8 cellular contexts compared by ENCODE assay signal in the genomic region with DNA sequence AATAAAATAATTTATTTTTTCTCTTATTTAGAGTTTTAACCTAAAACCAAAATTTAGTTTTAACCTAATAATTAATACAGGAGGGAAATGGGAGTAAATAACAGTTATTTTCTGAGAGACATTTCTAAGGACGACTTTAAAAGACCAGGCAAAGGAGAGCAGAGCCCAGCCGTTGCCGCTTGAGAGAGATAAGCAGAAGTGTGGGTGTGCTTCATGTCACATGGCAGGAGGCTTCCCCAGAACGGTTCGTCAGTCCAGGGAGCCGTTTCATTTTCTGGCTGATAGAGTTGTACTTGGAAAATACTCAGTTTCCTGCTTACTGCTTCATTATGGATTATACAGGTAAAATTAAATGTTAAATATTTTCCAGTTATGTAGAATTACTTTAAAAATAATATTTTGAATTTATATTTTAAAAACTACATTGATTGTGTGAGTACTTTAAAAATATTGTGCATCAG.
DNase-seq lines count a peak whose midpoint lies in the region; ATAC-seq lines count a peak whose summit lies in the region.

No MANE protein-coding gene starts in this region.

- H3K27ac ChIP-seq in right cardiac atrium (ENCODE audit: low read length) = no peak overlapping the region

- H3K4me1 ChIP-seq in right cardiac atrium (ENCODE audit: control insufficient read depth, insufficient read depth, low read length) = peaks cover 6% of the 10 kb centered on the region

- WGBS in right cardiac atrium = 1% methylated on average over 6 of the region's 6 CpGs

- no peaks in the 10 kb centered on the region for H3K9me3 ChIP-seq in right cardiac atrium (ENCODE audit: control insufficient read depth, low read length)

- DNase-seq in G401 (ENCODE audit: low spot score) (peak; percentile 73), LoVo (ENCODE audit: low spot score) (peak; percentile 76), right cardiac atrium (peak; percentile 53 to 74 (median 68)), 8988T (no peak), D341Med (ENCODE audit: low spot score) (no peak)
- DNase-seq in activated CD4-positive, alpha-beta T cell treated with anti-CD3 and anti-CD28 coated beads, Interleukin-2, amount 50 U/mL, for 48 hours = peak; percentile 23 to 35
- DNase-seq in stimulated activated CD8-positive, alpha-beta memory T cell treated with anti-CD3 and anti-CD28 coated beads, Interleukin-4, amount 100 ng/mL, for 48 hours = peak; percentile 42

- H3K4me3 ChIP-seq in right cardiac atrium (ENCODE audit: low read length) = peak overlapping the region; percentile 27

- ATAC-seq in GM21390 (IDR thresholded peaks at IDR 0.05; ENCODE audit: unreplicated experiment) (peak; percentile 34), right cardiac atrium (peak; percentile 94 to 95)

- intact Hi-C loops in right cardiac atrium (cut with DNase I) = loop anchor here in 1 of 4 donors (10.0 kb wide), 1 partner anchor 100 kb away; no protein-coding TSS in a partner anchor

- in situ Hi-C loops in G401 (cut with HindIII; ENCODE audit: low sequenced_read_pairs) = no loop called here

- H3K27me3 ChIP-seq in right cardiac atrium (ENCODE audit: control insufficient read depth, insufficient read depth) = no peaks in the 10 kb centered on the region

Comparison
In these comparisons a context has a peak if more than half of its experiments do, and no peak if none do; other contexts are left out.
1. DNase-seq: peak in G401 (single experiment), LoVo (single experiment), activated CD4-positive, alpha-beta T cell treated with anti-CD3 and anti-CD28 coated beads, Interleukin-2, amount 50 U/mL, for 48 hours (2 of 2), right cardiac atrium (3 of 3) and stimulated activated CD8-positive, alpha-beta memory T cell treated with anti-CD3 and anti-CD28 coated beads, Interleukin-4, amount 100 ng/mL, for 48 hours (single experiment); none in 8988T (single experiment) and D341Med (single experiment).